Comparison of ENCODE assay signal across 33 cellular contexts in the genomic region with DNA sequence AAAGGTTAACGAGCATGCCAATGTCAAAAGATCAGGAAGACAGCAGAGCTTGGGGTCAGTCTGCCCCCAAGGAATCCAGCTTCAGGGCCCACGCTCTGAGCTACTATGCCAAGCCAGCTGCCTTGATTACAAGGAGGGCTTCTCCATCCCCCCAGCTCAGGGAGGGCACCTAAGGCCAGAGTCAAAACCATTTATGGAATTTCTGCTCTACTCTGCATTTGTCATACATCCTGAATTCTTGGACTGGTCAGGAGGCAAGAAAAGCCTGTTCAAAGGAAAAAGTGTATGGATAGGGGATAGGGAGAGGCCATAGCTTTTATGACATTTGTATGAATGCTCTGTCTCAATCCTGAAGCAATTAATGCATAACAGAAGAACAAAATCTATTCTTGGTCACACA. TPM values are rescaled to one million over a fixed set of nuclear protein-coding genes. Genes with fewer than 3 reads are reported as not detected.
"Had no signal": no experiment of that assay in that cellular context is flagged by ENCODE, and none has a peak within 500 bp of the region (broad histone marks: within the 10 kb centered on the region; RNA-seq: fewer than 3 reads in every experiment).

No MANE protein-coding gene starts in this region.

- H3K4me3 ChIP-seq: ascending aorta, cardiac muscle cell, MG63, Peyer's patch, SJSA1 had no signal

- H3K27ac ChIP-seq: ascending aorta, cardiac muscle cell, Peyer's patch, SJSA1 had no signal

- H3K27me3 Mint-ChIP-seq: brain had no signal

- ATAC-seq: activated naive CD4-positive, alpha-beta T cell treated with anti-CD3 and anti-CD28 coated beads, Interleukin-2, amount 50 U/mL, for 72 hours; activated naive CD8-positive, alpha-beta T cell treated with anti-CD3 and anti-CD28 coated beads, Interleukin-2, amount 50 U/mL, for 24 hours; activated T-cell treated with anti-CD3 and anti-CD28 coated beads, Interleukin-2, amount 50 U/mL, for 4 hours; SK-N-SH treated with all-trans-retinoic acid at 6 μM for 48 hours; WTC11 had no signal

- H3K27me3 ChIP-seq: ascending aorta, cardiac muscle cell, MG63, Peyer's patch, SJSA1 had no signal

- H3K4me1 ChIP-seq: ascending aorta, Peyer's patch, SJSA1 had no signal

- H3K36me3 ChIP-seq: ascending aorta, cardiac muscle cell, MG63, Peyer's patch, SJSA1 had no signal

- H3K9me3 Mint-ChIP-seq: activated CD4-positive, alpha-beta memory T cell treated with anti-CD3 and anti-CD28 coated beads for 36 hours; activated CD4-positive, alpha-beta T cell treated with anti-CD3 and anti-CD28 coated beads, Interleukin-2, amount 10 ng/mL, durations not matched to agents 7 days and 5 days; activated naive CD4-positive, alpha-beta T cell treated with anti-CD3 and anti-CD28 coated beads, Interleukin-2, amount 50 U/mL, for 72 hours; activated naive CD8-positive, alpha-beta T cell treated with anti-CD3 and anti-CD28 coated beads, Interleukin-2, amount 50 U/mL, for 24 hours; activated T-cell treated with anti-CD3 and anti-CD28 coated beads, Interleukin-2, amount 50 U/mL, for 4 hours; brain; WTC11 had no signal

- H3K4me1 Mint-ChIP-seq: activated CD4-positive, alpha-beta T cell treated with anti-CD3 and anti-CD28 coated beads, Interleukin-2, amount 10 ng/mL, durations not matched to agents 7 days and 5 days; activated naive CD8-positive, alpha-beta T cell treated with anti-CD3 and anti-CD28 coated beads, Interleukin-2, amount 50 U/mL, for 24 hours; brain had no signal

- H3K27ac Mint-ChIP-seq: activated CD4-positive, alpha-beta memory T cell treated with anti-CD3 and anti-CD28 coated beads for 36 hours; activated CD4-positive, alpha-beta T cell treated with anti-CD3 and anti-CD28 coated beads, Interleukin-2, amount 10 ng/mL, durations not matched to agents 7 days and 5 days; activated naive CD8-positive, alpha-beta T cell treated with anti-CD3 and anti-CD28 coated beads, Interleukin-2, amount 50 U/mL, for 24 hours; brain; WTC11 had no signal

- H3K4me3 Mint-ChIP-seq: activated CD4-positive, alpha-beta memory T cell treated with anti-CD3 and anti-CD28 coated beads for 36 hours; activated CD4-positive, alpha-beta T cell treated with anti-CD3 and anti-CD28 coated beads, Interleukin-2, amount 10 ng/mL, durations not matched to agents 7 days and 5 days; activated naive CD8-positive, alpha-beta T cell treated with anti-CD3 and anti-CD28 coated beads, Interleukin-2, amount 50 U/mL, for 24 hours; activated T-cell treated with anti-CD3 and anti-CD28 coated beads, Interleukin-2, amount 50 U/mL, for 4 hours; brain; WTC11 had no signal

- H3K9me3 ChIP-seq: ascending aorta, MG63, Peyer's patch, SJSA1 had no signal

- H3K36me3 Mint-ChIP-seq: activated CD4-positive, alpha-beta memory T cell treated with anti-CD3 and anti-CD28 coated beads for 36 hours; activated naive CD4-positive, alpha-beta T cell treated with anti-CD3 and anti-CD28 coated beads, Interleukin-2, amount 50 U/mL, for 72 hours; brain; WTC11 had no signal

- DNase-seq: activated CD4-positive, alpha-beta memory T cell treated with anti-CD3 and anti-CD28 coated beads for 36 hours; activated CD4-positive, alpha-beta T cell treated with anti-CD3 and anti-CD28 coated beads for 1 hour; activated CD4-positive, alpha-beta T cell treated with anti-CD3 and anti-CD28 coated beads, Interleukin-2, amount 10 ng/mL, durations not matched to agents 7 days and 5 days; activated CD8-positive, alpha-beta memory T cell treated with anti-CD3 and anti-CD28 coated beads for 24 hours; activated effector memory CD4-positive, alpha-beta T cell treated with anti-CD3 and anti-CD28 coated beads, Interleukin-2, amount 50 U/mL, for 16 hours; activated naive CD4-positive, alpha-beta T cell treated with Interleukin-2 at 50 U/mL for 16 hours; activated naive CD8-positive, alpha-beta T cell treated with anti-CD3 and anti-CD28 coated beads, Interleukin-2, amount 50 U/mL, for 24 hours; activated T-cell treated with anti-CD3 and anti-CD28 coated beads, Interleukin-2, amount 50 U/mL, for 4 hours; amniotic stem cell; MG63; MV-4-11; NCI-H1092 treated with DMSO at 0.1 percent for 48 hours; NCI-H1417 treated with DMSO at 0.1 percent for 48 hours; NCI-H1694; NCI-H2029; NCI-H2107; NCI-H2171 treated with DMSO at 0.1 percent for 48 hours; NCI-H226; NCI-H510A; NCI-H526 treated with DMSO at 0.1 percent for 48 hours; NCI-H82; NK-92 treated with Interleukin-12 subunit alpha and Interleukin-12 subunit beta, amount 100 ng/mL, for 24 hours; Peyer's patch; SHP77; SW 1271 had no signal

RNA-seq across cellular contexts. Expression of a gene that starts 32.2 kb away (rescaled TPM):
- total RNA-seq: activated CD4-positive, alpha-beta memory T cell treated with anti-CD3 and anti-CD28 coated beads for 36 hours; activated CD4-positive, alpha-beta T cell treated with anti-CD3 and anti-CD28 coated beads, Interleukin-2, amount 10 ng/mL, durations not matched to agents 7 days and 5 days; T-helper 1 cell treated with Interleukin-12 subunit alpha and Interleukin-12 subunit beta and Interleukin-4 antibody, amounts not matched to agents 30 ng/mL and 1 ng/mL, for 36 hours had no signal
